27 cellular contexts compared by ENCODE assay signal in the genomic region with DNA sequence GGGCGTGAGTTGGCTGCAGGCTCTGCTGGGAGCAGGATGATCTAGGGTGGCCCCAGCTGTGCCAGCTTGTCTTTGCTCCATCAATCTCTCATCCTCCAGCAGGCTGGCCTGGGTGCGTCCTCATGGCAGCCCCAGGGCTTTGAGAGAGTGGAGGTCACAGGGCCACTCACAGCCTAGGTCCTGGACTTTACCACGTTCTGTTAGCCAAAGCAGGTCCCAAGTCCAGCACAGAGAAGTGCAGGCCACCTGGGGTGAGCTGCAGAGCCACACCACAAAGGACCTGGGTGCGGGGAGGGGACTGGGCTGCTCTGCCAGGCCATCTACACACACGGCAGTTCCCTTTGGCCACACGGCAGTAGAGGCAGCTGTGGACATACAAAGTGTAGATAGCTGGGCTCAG. TPM values are rescaled to one million over a fixed set of nuclear protein-coding genes. Genes with fewer than 3 reads are reported as not detected.
DNase-seq lines count a peak whose midpoint lies in the region; ATAC-seq and TF ChIP-seq lines count a peak whose summit lies in the region.
"Had no signal": no experiment of that assay in that cellular context is flagged by ENCODE, and none has a peak within 500 bp of the region (broad histone marks: within the 10 kb centered on the region; RNA-seq: fewer than 3 reads in every experiment).

No MANE protein-coding gene starts in this region.

- H3K27me3 ChIP-seq in heart left ventricle, result no peaks in the 10 kb centered on the region
- H3K27me3 ChIP-seq: tibial nerve had no signal

- no peak for TF ChIP-seq POLR2A in heart left ventricle (IDR thresholded peaks at IDR 0.05)

- H3K4me1 Mint-ChIP-seq in activated T-helper 2 cell treated with anti-CD3 and anti-CD28 coated beads, Interferon-gamma antibody, Interleukin-2, Interleukin-4, amounts not matched to agents 10 μg/mL and 5 μg/mL and 100 μg/mL, durations not matched to agents 14 hours and 24 hours and 36 hours (ENCODE audit: low read depth), result peaks cover 5% of the 10 kb centered on the region

- peaks cover 22% of the 10 kb centered on the region for H3K36me3 Mint-ChIP-seq in activated T-helper 2 cell treated with anti-CD3 and anti-CD28 coated beads, Interferon-gamma antibody, Interleukin-2, Interleukin-4, amounts not matched to agents 10 μg/mL and 5 μg/mL and 100 μg/mL, durations not matched to agents 14 hours and 24 hours and 36 hours (ENCODE audit: low read depth)

- H3K4me1 ChIP-seq in heart left ventricle, result peaks cover 3 to 56% (median 24%) of the 10 kb centered on the region in 12 donors

- DNase-seq in heart left ventricle (no peak), Right ventricle myocardium inferior (ENCODE audit: missing footprints) (no peak), left lobe of liver (ENCODE audit: low spot score) (peak; percentile 94), inferior parietal cortex (ENCODE audit: extremely low spot score) (no peak)
- no peak for DNase-seq in activated T-helper 2 cell treated with anti-CD3 and anti-CD28 coated beads, Interferon-gamma antibody, Interleukin-2, Interleukin-4, amounts not matched to agents 10 μg/mL and 5 μg/mL and 100 μg/mL, durations not matched to agents 14 hours and 24 hours and 36 hours (ENCODE audit: low spot score)
- DNase-seq: activated CD4-positive, alpha-beta T cell treated with anti-CD3 and anti-CD28 coated beads, Interleukin-2, amount 50 U/mL, for 48 hours; activated CD4-positive, CD25-positive, alpha-beta regulatory T cell; activated effector memory CD4-positive, alpha-beta T cell treated with Interleukin-2 at 50 U/mL for 16 hours; effector CD8-positive, alpha-beta T cell; HCEC 1CT; head of caudate nucleus; KBM-7; left cardiac atrium; mesenchymal stem cell; NCI-H1105 treated with DMSO at 0.1 percent for 48 hours; NCI-H2029 treated with DMSO at 0.1 percent for 48 hours; NCI-H526; NK-92 treated with Interleukin-12 subunit alpha and Interleukin-12 subunit beta, amount 100 ng/mL, for 24 hours; PC-9; SHP77 treated with DMSO at 0.1 percent for 48 hours; stimulated activated naive CD8-positive, alpha-beta T cell treated with anti-CD3 and anti-CD28 coated beads, Interleukin-15, amount 100 ng/mL, for 72 hours; SW 1271 had no signal

- WGBS in heart left ventricle, 4 donors, result 80 to 86% (median 83%) methylated on average over 6 of the region's 6 CpGs

- H3K4me3 ChIP-seq in heart left ventricle, result no peak overlapping the region
- H3K4me3 ChIP-seq: PC-9, tibial nerve had no signal

- no peak for TF ChIP-seq CTCF in heart left ventricle (IDR thresholded peaks at IDR 0.05)

- peak overlapping the region in 7 of 12 donors; percentile 12 to 81 (median 66) for H3K27ac ChIP-seq in heart left ventricle
- peak overlapping the region; percentile 44 for H3K27ac ChIP-seq in temporal lobe (ENCODE audit: low read depth, low read length)

- H3K9me3 ChIP-seq in heart left ventricle, result no peaks in the 10 kb centered on the region
- H3K9me3 ChIP-seq: tibial nerve had no signal

- ATAC-seq in heart left ventricle, result no peak
- no peak for ATAC-seq in Right ventricle myocardium inferior
- ATAC-seq in left lobe of liver, result peak; percentile 72
- no peak for ATAC-seq in SK-N-SH treated with all-trans-retinoic acid at 6 μM for 48 hours
- ATAC-seq in GM18511 (IDR thresholded peaks at IDR 0.05; ENCODE audit: unreplicated experiment), result no peak
- ATAC-seq: left cardiac atrium; stimulated activated naive CD8-positive, alpha-beta T cell treated with anti-CD3 and anti-CD28 coated beads, Interleukin-15, amount 100 ng/mL, for 72 hours had no signal

- H3K27me3 Mint-ChIP-seq in activated T-helper 2 cell treated with anti-CD3 and anti-CD28 coated beads, Interferon-gamma antibody, Interleukin-2, Interleukin-4, amounts not matched to agents 10 μg/mL and 5 μg/mL and 100 μg/mL, durations not matched to agents 14 hours and 24 hours and 36 hours (ENCODE audit: low read depth), result no peaks in the 10 kb centered on the region
- H3K27me3 Mint-ChIP-seq: B cell; stimulated activated naive CD8-positive, alpha-beta T cell treated with anti-CD3 and anti-CD28 coated beads, Interleukin-15, amount 100 ng/mL, for 72 hours had no signal

- peaks cover 0 to 27% (median 15%) of the 10 kb centered on the region in 9 donors for H3K36me3 ChIP-seq in heart left ventricle

- no peaks in the 10 kb centered on the region for H3K9me3 Mint-ChIP-seq in activated T-helper 2 cell treated with anti-CD3 and anti-CD28 coated beads, Interferon-gamma antibody, Interleukin-2, Interleukin-4, amounts not matched to agents 10 μg/mL and 5 μg/mL and 100 μg/mL, durations not matched to agents 14 hours and 24 hours and 36 hours
- H3K9me3 Mint-ChIP-seq: stimulated activated naive CD8-positive, alpha-beta T cell treated with anti-CD3 and anti-CD28 coated beads, Interleukin-15, amount 100 ng/mL, for 72 hours had no signal

- H3K27ac Mint-ChIP-seq in activated T-helper 2 cell treated with anti-CD3 and anti-CD28 coated beads, Interferon-gamma antibody, Interleukin-2, Interleukin-4, amounts not matched to agents 10 μg/mL and 5 μg/mL and 100 μg/mL, durations not matched to agents 14 hours and 24 hours and 36 hours, result peak overlapping the region; percentile 50
- H3K27ac Mint-ChIP-seq: B cell had no signal

- no peak overlapping the region for H3K4me3 Mint-ChIP-seq in activated T-helper 2 cell treated with anti-CD3 and anti-CD28 coated beads, Interferon-gamma antibody, Interleukin-2, Interleukin-4, amounts not matched to agents 10 μg/mL and 5 μg/mL and 100 μg/mL, durations not matched to agents 14 hours and 24 hours and 36 hours (ENCODE audit: low read depth)
- H3K4me3 Mint-ChIP-seq: B cell; stimulated activated naive CD8-positive, alpha-beta T cell treated with anti-CD3 and anti-CD28 coated beads, Interleukin-15, amount 100 ng/mL, for 72 hours had no signal

- intact Hi-C loops in heart left ventricle (cut with DNase I), result no loop called here
- intact Hi-C loops in Right ventricle myocardium inferior (cut with DNase I), result loop anchor here (5.0 kb wide), 1 partner anchor 124 kb away; a partner anchor contains a TSS
- intact Hi-C loops in activated T-helper 2 cell treated with anti-CD3 and anti-CD28 coated beads, Interferon-gamma antibody, Interleukin-2, Interleukin-4, amounts not matched to agents 10 μg/mL and 5 μg/mL and 100 μg/mL, durations not matched to agents 14 hours and 24 hours and 36 hours (cut with micrococcal nuclease), result no loop called here

TF ChIP-seq in SK-N-SH treated with all-trans-retinoic acid at 6 μM for 48 hours, 23 proteins besides CTCF, POLR2A, EP300 and RAD21:
- no peak for TF ChIP-seq BACH2 (CRISPR knock-in tag; IDR thresholded peaks at IDR 0.05; ENCODE audit: borderline replicate concordance)

RNA-seq across cellular contexts. Expression of a gene that starts 30.2 kb away (rescaled TPM):
- 10 to 100 TPM; 12.8 to 55.2 (median 17.8) TPM for total RNA-seq in heart left ventricle
- polyA plus RNA-seq in heart left ventricle, result 10 to 100 TPM; 22.1 to 41.0 TPM
- total RNA-seq in Right ventricle myocardium inferior, result 18.9 TPM
- 166 and 175 TPM in 2 replicates for total RNA-seq in activated T-helper 2 cell treated with anti-CD3 and anti-CD28 coated beads, Interferon-gamma antibody, Interleukin-2, Interleukin-4, amounts not matched to agents 10 μg/mL and 5 μg/mL and 100 μg/mL, durations not matched to agents 14 hours and 24 hours and 36 hours
- 220 TPM for total RNA-seq in left lobe of liver
- 13.3 TPM for total RNA-seq in temporal lobe
